In genomic region chr4:186247062-186247752, GRCh38 we compare ENCODE assay signal across 7 cellular contexts. TPM values are rescaled to one million over a fixed set of nuclear protein-coding genes. Genes with fewer than 3 reads are reported as not detected.
"Had no signal": no experiment of that assay in that cellular context is flagged by ENCODE, and none has a peak within 500 bp of the region (broad histone marks: within the 10 kb centered on the region; RNA-seq: fewer than 3 reads in every experiment).

No MANE protein-coding gene starts in this region.

RNA-seq across cellular contexts. Expression of gene F11, which starts 18.8 kb away (rescaled TPM):
- total RNA-seq: HT1080, IMR-90, NCI-H460, PC-9, Right ventricle myocardium inferior, RPMI7951 had no signal
- polyA plus RNA-seq: IMR-90 had no signal

RNA-seq across cellular contexts. Expression of gene KLKB1, which starts 19.9 kb away (rescaled TPM):
- total RNA-seq: HT1080, IMR-90, PC-9, RPMI7951, SJCRH30 had no signal
